In the genomic region with DNA sequence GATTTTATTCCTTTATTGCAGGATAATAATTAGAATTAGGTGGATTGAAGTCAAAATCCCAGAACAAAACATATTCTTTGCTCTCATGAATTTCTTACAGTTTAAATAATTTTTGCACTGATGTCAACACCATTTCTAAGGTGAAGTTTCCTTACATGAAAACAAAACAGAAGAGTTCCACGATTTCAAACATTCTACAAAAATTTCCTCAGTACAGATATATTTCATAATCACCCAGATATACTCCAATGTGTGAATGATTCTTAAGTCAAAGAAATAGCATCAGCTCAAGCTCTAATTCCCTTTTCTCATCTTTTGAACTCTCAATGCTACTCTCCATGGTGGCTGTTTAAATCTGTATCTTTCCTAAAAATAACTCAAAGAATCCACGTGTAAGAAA, we compare ENCODE assay signal across 1 cellular context.
TF ChIP-seq lines count a peak whose summit lies in the region.

No MANE protein-coding gene starts in this region.

TF ChIP-seq in HCT116, 20 proteins besides CTCF, POLR2A, EP300 and RAD21 (continued from another document):
- TF ChIP-seq ELF1 (IDR thresholded peaks at IDR 0.05; ENCODE audit: borderline replicate concordance, low read depth): no peak
- TF ChIP-seq ATF3 (IDR thresholded peaks at IDR 0.05): no peak
- TF ChIP-seq SRF (IDR thresholded peaks at IDR 0.05; ENCODE audit: low read depth): no peak
